In genomic region chr4:165457793-165458192, GRCh38 we compare ENCODE assay signal across 20 cellular contexts.
"Had no signal": no experiment of that assay in that cellular context is flagged by ENCODE, and none has a peak within 500 bp of the region (broad histone marks: within the 10 kb centered on the region; RNA-seq: fewer than 3 reads in every experiment).

No MANE protein-coding gene starts in this region.

- H3K4me3 Mint-ChIP-seq: activated CD4-positive, alpha-beta T cell treated with anti-CD3 and anti-CD28 coated beads for 36 hours; activated CD8-positive, alpha-beta T cell treated with anti-CD3 and anti-CD28 coated beads for 36 hours; activated naive CD4-positive, alpha-beta T cell treated with anti-CD3 and anti-CD28 coated beads, Interleukin-2, amount 50 U/mL, for 24 hours; central memory CD8-positive, alpha-beta T cell; dendritic cell treated with granulocyte-macrophage colony-stimulating factor and Interleukin-4, amounts not matched to agents 40 ng/mL and 50 ng/mL, for 4 days; immature natural killer cell; mesothelial cell of epicardium; neural crest cell; stimulated activated naive CD8-positive, alpha-beta T cell treated with anti-CD3 and anti-CD28 coated beads, Interleukin-15, amount 100 ng/mL, for 72 hours had no signal

- H3K36me3 Mint-ChIP-seq: activated naive CD4-positive, alpha-beta T cell treated with anti-CD3 and anti-CD28 coated beads, Interleukin-2, amount 50 U/mL, for 24 hours; immature natural killer cell; mesothelial cell of epicardium had no signal

- H3K9me3 Mint-ChIP-seq: activated CD8-positive, alpha-beta T cell treated with anti-CD3 and anti-CD28 coated beads for 36 hours; activated naive CD4-positive, alpha-beta T cell treated with anti-CD3 and anti-CD28 coated beads, Interleukin-2, amount 50 U/mL, for 24 hours; central memory CD8-positive, alpha-beta T cell; dendritic cell treated with granulocyte-macrophage colony-stimulating factor and Interleukin-4, amounts not matched to agents 40 ng/mL and 50 ng/mL, for 4 days; immature natural killer cell; neural crest cell; stimulated activated naive CD8-positive, alpha-beta T cell treated with anti-CD3 and anti-CD28 coated beads, Interleukin-15, amount 100 ng/mL, for 72 hours had no signal

- H3K4me1 Mint-ChIP-seq: activated CD4-positive, alpha-beta T cell treated with anti-CD3 and anti-CD28 coated beads for 36 hours; activated naive CD4-positive, alpha-beta T cell treated with anti-CD3 and anti-CD28 coated beads, Interleukin-2, amount 50 U/mL, for 24 hours; central memory CD8-positive, alpha-beta T cell; immature natural killer cell; neural crest cell; stimulated activated naive CD8-positive, alpha-beta T cell treated with anti-CD3 and anti-CD28 coated beads, Interleukin-15, amount 100 ng/mL, for 72 hours had no signal

- DNase-seq: activated CD4-positive, alpha-beta T cell treated with anti-CD3 and anti-CD28 coated beads for 36 hours; activated CD8-positive, alpha-beta T cell treated with anti-CD3 and anti-CD28 coated beads for 36 hours; activated effector memory CD4-positive, alpha-beta T cell treated with anti-CD3 and anti-CD28 coated beads, Interleukin-2, amount 50 U/mL, for 16 hours; activated T-cell treated with anti-CD3 and anti-CD28 coated beads, Interleukin-2, amount 50 U/mL, for 48 hours; effector memory CD4-positive, alpha-beta T cell; heart left ventricle; immature natural killer cell; lower lobe of right lung; sigmoid colon; spleen; stimulated activated naive CD8-positive, alpha-beta T cell treated with anti-CD3 and anti-CD28 coated beads, Interleukin-15, amount 100 ng/mL, for 72 hours; T-helper 2 cell; testis; upper lobe of left lung had no signal

- H3K27me3 Mint-ChIP-seq: dendritic cell treated with granulocyte-macrophage colony-stimulating factor and Interleukin-4, amounts not matched to agents 40 ng/mL and 50 ng/mL, for 4 days had no signal

- H3K27ac ChIP-seq: epithelial cell of prostate, lower lobe of right lung, spleen, testis, upper lobe of left lung had no signal

- H3K27ac Mint-ChIP-seq: activated CD4-positive, alpha-beta T cell treated with anti-CD3 and anti-CD28 coated beads for 36 hours; activated CD8-positive, alpha-beta T cell treated with anti-CD3 and anti-CD28 coated beads for 36 hours; activated naive CD4-positive, alpha-beta T cell treated with anti-CD3 and anti-CD28 coated beads, Interleukin-2, amount 50 U/mL, for 24 hours; dendritic cell treated with granulocyte-macrophage colony-stimulating factor and Interleukin-4, amounts not matched to agents 40 ng/mL and 50 ng/mL, for 4 days; immature natural killer cell; mesothelial cell of epicardium had no signal

- ATAC-seq: activated CD4-positive, alpha-beta T cell treated with anti-CD3 and anti-CD28 coated beads for 36 hours; activated CD8-positive, alpha-beta T cell treated with anti-CD3 and anti-CD28 coated beads for 36 hours; heart left ventricle; lower lobe of right lung; stimulated activated naive CD8-positive, alpha-beta T cell treated with anti-CD3 and anti-CD28 coated beads, Interleukin-15, amount 100 ng/mL, for 72 hours had no signal
